Comparison of ENCODE assay signal across 23 cellular contexts in the genomic region with DNA sequence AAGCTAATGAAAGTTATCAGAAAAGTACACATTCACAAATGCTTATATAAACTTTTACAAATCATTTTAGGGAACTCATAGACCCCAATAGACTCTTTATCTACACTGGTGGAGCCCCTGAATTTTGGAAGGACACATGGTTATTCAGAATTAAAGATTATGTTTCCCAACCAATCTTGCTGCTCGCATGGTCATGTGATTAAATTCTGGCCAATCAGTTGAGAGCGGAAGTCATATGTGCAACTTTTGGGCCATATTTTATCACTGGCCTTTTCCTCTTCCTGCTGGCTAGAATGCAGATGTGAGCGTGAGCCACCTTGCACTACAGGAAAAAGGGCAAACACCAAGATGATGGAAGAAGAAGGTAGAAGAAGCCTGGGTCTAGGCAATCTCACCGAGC. TPM values are rescaled to one million over a fixed set of nuclear protein-coding genes. Genes with fewer than 3 reads are reported as not detected.
DNase-seq lines count a peak whose midpoint lies in the region; ATAC-seq, FAIRE-seq and TF ChIP-seq lines count a peak whose summit lies in the region.
"Had no signal": no experiment of that assay in that cellular context is flagged by ENCODE, and none has a peak within 500 bp of the region (broad histone marks: within the 10 kb centered on the region; RNA-seq: fewer than 3 reads in every experiment).

No MANE protein-coding gene starts in this region.

- no peak overlapping the region for H3K9ac ChIP-seq in K562 (ENCODE audit: insufficient read depth in 1 of 2, low read depth in 2 of 2, low read length in 2 of 2)
- H3K9ac ChIP-seq: BLaER1 treated with 17β-estradiol and CSF1 and Interleukin-3, amounts not matched to agents 10 nM and 100 nM had no signal

- H3K27me3 ChIP-seq in K562 (ENCODE audit: control insufficient read depth in 2 of 2, insufficient read depth in 2 of 2, low read length in 2 of 2): no peaks in the 10 kb centered on the region
- H3K27me3 ChIP-seq: BLaER1 treated with 17β-estradiol and CSF1 and Interleukin-3, amounts not matched to agents 10 nM and 100 nM had no signal

- CTCF ChIA-PET in K562 (lab: Yijun Ruan, JAX; ENCODE audit: low intra/inter-chr PET ratio): no interaction called here

- no peak overlapping the region for H2AFZ ChIP-seq in K562 (ENCODE audit: low read depth, low read length)

- in situ Hi-C loops in K562 (cut with MboI): no loop called here

- no peak overlapping the region for H3K4me3 ChIP-seq in K562
- H3K4me3 ChIP-seq: BLaER1 treated with 17β-estradiol and CSF1 and Interleukin-3, amounts not matched to agents 10 nM and 100 nM had no signal

- TF ChIP-seq POLR2A in K562 (conservative IDR thresholded peaks at IDR 0.05): no peak

- no TSS peak for BruUV-seq in K562 (replicated peaks; lab: Mats Ljungman, UMichigan)

- TF ChIP-seq EP300 in K562 (IDR thresholded peaks at IDR 0.05; ENCODE audit: low read length): no peak

- H3K36me3 ChIP-seq in K562 (ENCODE audit: control insufficient read depth, insufficient read depth, low read length): peaks cover 83% of the 10 kb centered on the region

- no peaks in the 10 kb centered on the region for H4K20me1 ChIP-seq in K562 (replicated peaks; ENCODE audit: control insufficient read depth, insufficient read depth, low read length)
- H4K20me1 ChIP-seq: BLaER1 treated with 17β-estradiol and CSF1 and Interleukin-3, amounts not matched to agents 10 nM and 100 nM had no signal

- no peak for TF ChIP-seq CTCF in D721Med (IDR thresholded peaks at IDR 0.05; ENCODE audit: insufficient read depth, missing control alignments)
- TF ChIP-seq CTCF in K562 (IDR thresholded peaks at IDR 0.05 in 2 of 3, conservative IDR thresholded peaks at IDR 0.05 in 1 of 3; ENCODE audit: insufficient read depth in 2 of 3, low read depth in 1 of 3, low read length in 3 of 3): no peak

- H3K27ac ChIP-seq in K562 (ENCODE audit: extremely low read depth, low read depth, low read length): no peak overlapping the region
- H3K27ac ChIP-seq: BLaER1 treated with 17β-estradiol and CSF1 and Interleukin-3, amounts not matched to agents 10 nM and 100 nM; C4-2B had no signal

- intact Hi-C loops in K562 (cut with micrococcal nuclease): no loop called here

- DNase-seq in D721Med (ENCODE audit: insufficient read length, low spot score): no peak
- DNase-seq in K562 (ENCODE audit: extremely low read depth in 1 of 4, low spot score in 3 of 4): peak in 2 of 4 experiments; percentile 44 to 45
- DNase-seq in LoVo (ENCODE audit: low spot score): no peak
- DNase-seq in NCI-H1930 (lab: John Stamatoyannopoulos, UW): no peak
- no peak for DNase-seq in NCI-H2029 (lab: John Stamatoyannopoulos, UW)
- DNase-seq: 8988T; ACHN; AML-193; Caco-2; Calu3; CD4-positive, alpha-beta T cell; CD8-positive, alpha-beta T cell; DMS 273 treated with DMSO at 0.1 percent for 48 hours; DMS153; DMS53; DMS79; DND-41; EL; GDM1 had no signal

- H3K9me3 ChIP-seq in K562 (replicated peaks; ENCODE audit: control insufficient read depth, insufficient read depth, low read depth, low read length): no peaks in the 10 kb centered on the region
- H3K9me3 ChIP-seq: Caco-2 had no signal

- peak; percentile 41 for FAIRE-seq in D721Med (lab: Jason Lieb, UNC)
- no peak for FAIRE-seq in K562 (lab: Jason Lieb, UNC)
- FAIRE-seq: GM12891, GM19239 had no signal

- no peaks in the 10 kb centered on the region for H3K79me2 ChIP-seq in K562 (ENCODE audit: control insufficient read depth, insufficient read depth, low read length)

- no peaks in the 10 kb centered on the region for H3K4me1 ChIP-seq in K562 (replicated peaks in 1 of 2; ENCODE audit: control insufficient read depth in 2 of 2, insufficient read depth in 2 of 2, low read length in 2 of 2)
- H3K4me1 ChIP-seq: BLaER1 treated with 17β-estradiol and CSF1 and Interleukin-3, amounts not matched to agents 10 nM and 100 nM; Caco-2 had no signal

- H3K4me2 ChIP-seq in K562 (ENCODE audit: insufficient read depth, low read length): no peak overlapping the region
- H3K4me2 ChIP-seq: BLaER1 treated with 17β-estradiol and CSF1 and Interleukin-3, amounts not matched to agents 10 nM and 100 nM had no signal

- no peaks in the 10 kb centered on the region for H3K9me1 ChIP-seq in K562 (ENCODE audit: control insufficient read depth, insufficient read depth, low read length)

- POLR2A ChIA-PET in K562 (lab: Yijun Ruan, JAX): no interaction called here

- no peak for ATAC-seq in K562
- ATAC-seq: CD8-positive, alpha-beta T cell had no signal

- 94% methylated on average over 4 of the region's 4 CpGs for WGBS in K562 (ENCODE audit: insufficient coverage, low coverage, missing lambda C conversion rate)

- TF ChIP-seq RAD21 in K562 (CRISPR knock-in tag; conservative IDR thresholded peaks at IDR 0.05 in 1 of 2, IDR thresholded peaks at IDR 0.05 in 1 of 2): no peak

TF ChIP-seq in K562, 482 proteins besides CTCF, POLR2A, EP300 and RAD21 (continues in another document):
- TF ChIP-seq ESRRA (IDR thresholded peaks at IDR 0.05; ENCODE audit: borderline replicate concordance, low read depth) (no peak), TBL1XR1 (IDR thresholded peaks at IDR 0.05; ENCODE audit: low read length in 2 of 2) (no peak), GATA2 (CRISPR knock-in tag; IDR thresholded peaks at IDR 0.05) (no peak), FOXK2 (conservative IDR thresholded peaks at IDR 0.05 in 1 of 2, IDR thresholded peaks at IDR 0.05 in 1 of 2; ENCODE audit: low read depth in 2 of 2) (no peak), RAD51 (IDR thresholded peaks at IDR 0.05; ENCODE audit: borderline replicate concordance, low read depth) (peak; percentile 28; the same call in 1 of the 2 replicates), ZNF431 (CRISPR knock-in tag; IDR thresholded peaks at IDR 0.05) (no peak), SNIP1 (IDR thresholded peaks at IDR 0.05; ENCODE audit: low read depth) (no peak)
- TF ChIP-seq, protein P1, sequence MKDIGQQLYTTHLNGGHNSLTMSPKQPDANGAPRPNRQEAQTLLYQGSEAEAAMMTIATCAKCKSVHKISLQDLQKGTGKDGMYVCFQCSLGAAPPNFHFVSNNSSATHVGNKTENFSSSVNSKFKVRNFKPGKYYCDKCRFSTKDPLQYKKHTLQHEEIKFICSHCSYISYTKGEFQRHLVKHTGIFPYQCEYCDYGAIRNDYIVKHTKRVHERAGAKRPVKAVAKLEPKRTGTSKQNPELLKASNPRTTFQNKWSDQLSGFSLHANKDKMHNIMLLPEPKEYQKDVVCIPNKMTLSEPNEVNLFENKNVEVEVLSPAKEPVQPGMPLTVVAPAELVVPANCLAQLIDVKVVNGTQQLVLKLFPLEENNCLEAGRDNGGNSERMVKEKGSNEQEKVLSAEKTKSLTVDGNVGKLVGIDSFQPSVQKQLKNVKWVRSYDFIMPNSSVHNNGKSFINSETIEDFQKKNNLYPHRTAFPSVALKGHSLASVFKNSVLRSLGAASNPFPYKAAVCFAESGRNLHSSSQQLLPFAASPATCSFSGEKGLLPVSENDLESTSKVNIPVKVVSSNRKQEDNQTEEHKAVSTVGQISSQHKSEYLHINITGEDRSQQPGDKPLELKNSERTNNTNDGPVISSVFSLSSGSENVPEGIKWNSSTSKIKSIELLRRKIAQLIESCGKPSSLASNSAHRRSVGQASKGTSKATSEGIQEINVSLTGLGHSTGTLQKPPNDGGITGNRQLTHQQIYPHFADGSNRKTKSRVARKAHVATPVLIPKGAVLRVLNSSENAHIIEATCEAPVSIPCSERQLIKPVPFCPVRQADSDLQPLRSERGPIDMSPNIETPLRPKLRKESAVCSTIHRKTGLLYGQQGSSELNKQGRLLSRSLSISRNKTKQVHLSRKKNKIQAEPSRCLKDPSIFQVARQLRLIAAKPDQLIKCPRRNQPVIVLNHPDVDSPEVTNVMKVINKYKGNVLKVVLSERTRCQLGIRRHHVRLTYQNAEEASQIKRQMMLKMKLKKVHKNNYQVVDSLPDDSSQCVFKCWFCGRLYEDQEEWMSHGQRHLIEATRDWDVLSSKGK (CRISPR knock-in tag; IDR thresholded peaks at IDR 0.05): no peak
- TF ChIP-seq, protein P2, sequence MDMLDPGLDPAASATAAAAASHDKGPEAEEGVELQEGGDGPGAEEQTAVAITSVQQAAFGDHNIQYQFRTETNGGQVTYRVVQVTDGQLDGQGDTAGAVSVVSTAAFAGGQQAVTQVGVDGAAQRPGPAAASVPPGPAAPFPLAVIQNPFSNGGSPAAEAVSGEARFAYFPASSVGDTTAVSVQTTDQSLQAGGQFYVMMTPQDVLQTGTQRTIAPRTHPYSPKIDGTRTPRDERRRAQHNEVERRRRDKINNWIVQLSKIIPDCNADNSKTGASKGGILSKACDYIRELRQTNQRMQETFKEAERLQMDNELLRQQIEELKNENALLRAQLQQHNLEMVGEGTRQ (CRISPR knock-in tag; IDR thresholded peaks at IDR 0.05): peak; percentile 22; the same call in 1 of the 2 replicates
- TF ChIP-seq, protein P3, sequence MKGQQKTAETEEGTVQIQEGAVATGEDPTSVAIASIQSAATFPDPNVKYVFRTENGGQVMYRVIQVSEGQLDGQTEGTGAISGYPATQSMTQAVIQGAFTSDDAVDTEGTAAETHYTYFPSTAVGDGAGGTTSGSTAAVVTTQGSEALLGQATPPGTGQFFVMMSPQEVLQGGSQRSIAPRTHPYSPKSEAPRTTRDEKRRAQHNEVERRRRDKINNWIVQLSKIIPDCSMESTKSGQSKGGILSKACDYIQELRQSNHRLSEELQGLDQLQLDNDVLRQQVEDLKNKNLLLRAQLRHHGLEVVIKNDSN (CRISPR knock-in tag; IDR thresholded peaks at IDR 0.05): peak; percentile 21; the same call in 1 of the 2 replicates

RNA-seq across cellular contexts. Expression of a gene that starts 19.8 kb away (rescaled TPM):
- total RNA-seq in K562 (2011; cell fraction: chromatin; rRNA removed; ENCODE audit: low replicate concordance): 140 and 675 TPM in 2 replicates
- total RNA-seq in K562 (2011; cell fraction: nucleolus; rRNA removed): 80.2 and 115 TPM in 2 replicates
- total RNA-seq in K562 (2011; cell fraction: nucleoplasm; rRNA removed): 243 and 305 TPM in 2 replicates
- total RNA-seq in K562 (2014; rRNA removed): 70.9 and 77.6 TPM in 2 replicates
- total RNA-seq in K562 (2014; rRNA removed; fragmentation: Illumina TruSeq; extraction: Trizol): 136 and 149 TPM in 2 replicates
- 116 and 120 TPM in 2 replicates for total RNA-seq in K562 (2015; rRNA removed; fragmentation: Illumina TruSeq; extraction: Trizol)
- total RNA-seq in K562 (2021): 66.3 and 71.1 TPM in 2 replicates
- 143 and 150 TPM in 2 replicates for polyA plus RNA-seq in K562 (2011; rRNA removed)
- polyA plus RNA-seq in K562 (2011; cell fraction: cytosol; rRNA removed): 6.6 and 22.6 TPM in 2 replicates
- 110 and 238 TPM in 2 replicates for polyA plus RNA-seq in K562 (2011; cell fraction: nucleus; rRNA removed)
- 51.4 and 58.9 TPM in 2 replicates for polyA plus RNA-seq in K562 (2012)
- polyA plus RNA-seq in K562 (2014; fragmentation: Illumina TruSeq; extraction: Trizol): 83.6 and 106 TPM in 2 replicates
- 100 to 1,000 TPM in 1 of 2 experiments, 10 to 100 TPM in 1; 87.1 to 139 TPM for polyA plus RNA-seq in K562 (2014; fragmentation: Nextera tagmentation; extraction: Ambion mirVana)
- polyA plus RNA-seq in K562 (2014; rRNA removed): 88.4 and 107 TPM in 2 replicates
- 168 and 237 TPM in 2 replicates for polyA minus RNA-seq in K562 (2011; rRNA and poly(A)+ RNA removed)
- 23.7 and 28.0 TPM in 2 replicates for polyA minus RNA-seq in K562 (2011; cell fraction: cytosol; rRNA and poly(A)+ RNA removed)
- polyA minus RNA-seq in K562 (2011; cell fraction: nucleus; rRNA and poly(A)+ RNA removed): 139 and 282 TPM in 2 replicates
